27 cellular contexts compared by ENCODE assay signal in the genomic region with DNA sequence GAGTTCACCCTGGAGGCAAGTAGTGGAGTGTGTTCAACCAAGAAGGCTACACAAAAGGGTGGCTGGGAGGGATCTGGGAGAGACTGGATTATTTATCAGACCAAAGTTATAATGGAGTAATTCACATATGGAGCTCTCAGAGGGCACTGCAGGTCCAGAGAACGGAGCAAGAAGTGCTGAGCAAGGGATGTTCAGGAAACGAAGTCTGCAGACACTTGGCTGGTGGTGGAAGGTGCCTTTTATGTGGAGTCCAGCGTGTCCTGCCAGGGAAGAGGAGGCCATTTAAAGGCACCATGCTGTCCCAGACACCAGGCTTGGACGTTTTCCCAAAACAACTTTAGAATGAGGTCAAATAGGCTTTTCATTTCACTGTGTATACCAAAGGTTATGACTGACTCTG.
DNase-seq lines count a peak whose midpoint lies in the region; ATAC-seq and TF ChIP-seq lines count a peak whose summit lies in the region.
"Had no signal": no experiment of that assay in that cellular context is flagged by ENCODE, and none has a peak within 500 bp of the region (broad histone marks: within the 10 kb centered on the region; RNA-seq: fewer than 3 reads in every experiment).

No MANE protein-coding gene starts in this region.

- H3K4me1 Mint-ChIP-seq in nephron = peaks cover 46% of the 10 kb centered on the region
- H3K4me1 Mint-ChIP-seq: activated CD4-positive, alpha-beta T cell treated with anti-CD3 and anti-CD28 coated beads, Interleukin-2, amount 10 ng/mL, durations not matched to agents 24 days and 14 days; activated naive CD8-positive, alpha-beta T cell treated with anti-CD3 and anti-CD28 coated beads for 36 hours; stimulated activated memory B cell treated with anti-CD40 and anti-IgM and Interleukin-4, amounts not matched to agents 10 μg/mL and 1 μg/mL and 100 μg/mL, for 72 hours; T-cell had no signal

- H3K27ac Mint-ChIP-seq in nephron = peak overlapping the region; percentile 83 to 92 (median 86)
- H3K27ac Mint-ChIP-seq: activated CD4-positive, alpha-beta T cell treated with anti-CD3 and anti-CD28 coated beads, Interleukin-2, amount 10 ng/mL, durations not matched to agents 24 days and 14 days; activated naive CD8-positive, alpha-beta T cell treated with anti-CD3 and anti-CD28 coated beads for 36 hours; stimulated activated memory B cell treated with anti-CD40 and anti-IgM and Interleukin-4, amounts not matched to agents 10 μg/mL and 1 μg/mL and 100 μg/mL, for 72 hours; T-cell; WTC11 had no signal

- DNase-seq in MG63 (peak; percentile 2), cerebellar cortex (ENCODE audit: low spot score) (peak; percentile 13), NCI-H748 (lab: John Stamatoyannopoulos, UW; ENCODE audit: unreplicated experiment) (no peak)
- DNase-seq in activated CD4-positive, alpha-beta T cell treated with anti-CD3 and anti-CD28 coated beads, Interleukin-2, amount 50 U/mL, for 48 hours = no peak
- DNase-seq in NK-92 treated with Interleukin-12 subunit alpha and Interleukin-12 subunit beta, amount 100 ng/mL, for 24 hours (lab: John Stamatoyannopoulos, UW) = no peak
- DNase-seq: activated CD4-positive, alpha-beta T cell treated with anti-CD3 and anti-CD28 coated beads, Interleukin-2, amount 10 ng/mL, durations not matched to agents 24 days and 14 days; activated effector memory CD4-positive, alpha-beta T cell treated with Interleukin-2 at 50 U/mL for 16 hours; activated naive CD8-positive, alpha-beta T cell treated with anti-CD3 and anti-CD28 coated beads for 36 hours; Caco-2; DMS79 treated with DMSO at 0.1 percent for 48 hours; erythroblast; GOT3; left lung; mesendoderm; NCI-H1105 treated with DMSO at 0.1 percent for 48 hours; NCI-H1930; NCI-H526 treated with DMSO at 0.1 percent for 48 hours; retina; SJCRH30; T-cell; trophoblast cell had no signal

- no peak overlapping the region for H3K4me3 ChIP-seq in MG63
- H3K4me3 ChIP-seq: BLaER1 treated with 17β-estradiol and CSF1 and Interleukin-3, amounts not matched to agents 10 nM and 100 nM; cardiac muscle cell; left lung; SJCRH30 had no signal

- peaks cover 8% of the 10 kb centered on the region for H3K9me3 Mint-ChIP-seq in nephron
- H3K9me3 Mint-ChIP-seq: activated CD4-positive, alpha-beta T cell treated with anti-CD3 and anti-CD28 coated beads, Interleukin-2, amount 10 ng/mL, durations not matched to agents 24 days and 14 days; stimulated activated memory B cell treated with anti-CD40 and anti-IgM and Interleukin-4, amounts not matched to agents 10 μg/mL and 1 μg/mL and 100 μg/mL, for 72 hours; T-cell had no signal

- ATAC-seq in GM18861 (IDR thresholded peaks at IDR 0.05; ENCODE audit: unreplicated experiment) = no peak
- ATAC-seq: left lung; stimulated activated memory B cell treated with anti-CD40 and anti-IgM and Interleukin-4, amounts not matched to agents 10 μg/mL and 1 μg/mL and 100 μg/mL, for 72 hours; T-cell; WTC11 had no signal

- TF ChIP-seq CTCF in nephron (IDR thresholded peaks at IDR 0.05; ENCODE audit: unreplicated experiment in 3 of 3) = no peak

- H3K36me3 ChIP-seq in MG63 = no peaks in the 10 kb centered on the region
- H3K36me3 ChIP-seq: cardiac muscle cell, left lung had no signal

- peak overlapping the region in 1 of 3 experiments; percentile 7 for H3K4me3 Mint-ChIP-seq in nephron
- H3K4me3 Mint-ChIP-seq: activated CD4-positive, alpha-beta T cell treated with anti-CD3 and anti-CD28 coated beads, Interleukin-2, amount 10 ng/mL, durations not matched to agents 24 days and 14 days; activated naive CD8-positive, alpha-beta T cell treated with anti-CD3 and anti-CD28 coated beads for 36 hours; stimulated activated memory B cell treated with anti-CD40 and anti-IgM and Interleukin-4, amounts not matched to agents 10 μg/mL and 1 μg/mL and 100 μg/mL, for 72 hours; T-cell; WTC11 had no signal

- no peaks in the 10 kb centered on the region for H3K27me3 Mint-ChIP-seq in nephron (ENCODE audit: low read depth)
- H3K27me3 Mint-ChIP-seq: activated naive CD8-positive, alpha-beta T cell treated with anti-CD3 and anti-CD28 coated beads for 36 hours; stimulated activated memory B cell treated with anti-CD40 and anti-IgM and Interleukin-4, amounts not matched to agents 10 μg/mL and 1 μg/mL and 100 μg/mL, for 72 hours had no signal

- H3K27me3 ChIP-seq in MG63 = no peaks in the 10 kb centered on the region
- H3K27me3 ChIP-seq: BLaER1 treated with 17β-estradiol and CSF1 and Interleukin-3, amounts not matched to agents 10 nM and 100 nM; cardiac muscle cell; left lung; SJCRH30 had no signal

- no peaks in the 10 kb centered on the region for H3K9me3 ChIP-seq in MG63
- H3K9me3 ChIP-seq: Caco-2, left lung had no signal

- H3K36me3 Mint-ChIP-seq in nephron (ENCODE audit: low read depth) = peaks cover 20% of the 10 kb centered on the region
- H3K36me3 Mint-ChIP-seq: activated naive CD8-positive, alpha-beta T cell treated with anti-CD3 and anti-CD28 coated beads for 36 hours; stimulated activated memory B cell treated with anti-CD40 and anti-IgM and Interleukin-4, amounts not matched to agents 10 μg/mL and 1 μg/mL and 100 μg/mL, for 72 hours; T-cell had no signal

Comparison
In these comparisons a context has a peak if more than half of its experiments do, and no peak if none do; other contexts are left out.
1. DNase-seq: peak in MG63 (single experiment) and cerebellar cortex (single experiment); none in activated CD4-positive, alpha-beta T cell treated with anti-CD3 and anti-CD28 coated beads, Interleukin-2, amount 50 U/mL, for 48 hours (0 of 2), NK-92 treated with Interleukin-12 subunit alpha and Interleukin-12 subunit beta, amount 100 ng/mL, for 24 hours (single experiment) and NCI-H748 (single experiment).